23 cellular contexts compared by ENCODE assay signal in the genomic region with DNA sequence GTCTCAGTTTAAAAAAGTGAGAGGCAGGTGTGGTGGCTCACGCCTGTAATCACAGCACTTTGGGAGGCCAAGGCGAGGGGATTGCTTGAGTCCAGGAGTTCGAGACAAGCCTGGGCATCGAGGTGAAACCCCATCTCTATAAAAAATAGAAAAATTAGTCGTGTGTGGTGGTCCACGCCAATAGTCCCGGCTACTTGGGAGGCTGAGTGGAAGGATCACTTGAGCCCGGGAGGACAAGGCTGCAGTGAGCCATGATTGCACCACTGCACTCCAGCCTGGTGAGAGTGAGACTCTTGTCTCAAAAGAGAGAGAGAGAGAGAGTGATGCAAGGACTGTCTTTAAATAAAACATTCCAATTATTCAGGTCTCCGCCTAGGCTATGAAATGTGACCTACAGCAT.
A peak's percentile ranks its signal among the peaks of the same experiment; 100 is the strongest.
DNase-seq lines count a peak whose midpoint lies in the region; ATAC-seq, FAIRE-seq and TF ChIP-seq lines count a peak whose summit lies in the region.
"Had no signal": no experiment of that assay in that cellular context is flagged by ENCODE, and none has a peak within 500 bp of the region (broad histone marks: within the 10 kb centered on the region; RNA-seq: fewer than 3 reads in every experiment).

No MANE protein-coding gene starts in this region.

- no peaks in the 10 kb centered on the region for H3K79me2 ChIP-seq in astrocyte (ENCODE audit: insufficient read depth, low read length)

- peak overlapping the region; percentile 31 for H3K27ac Mint-ChIP-seq in activated naive CD8-positive, alpha-beta T cell treated with anti-CD3 and anti-CD28 coated beads for 36 hours
- no peak overlapping the region for H3K27ac Mint-ChIP-seq in activated naive CD8-positive, alpha-beta T cell treated with anti-CD3 and anti-CD28 coated beads, Interleukin-2, amount 50 U/mL, for 24 hours
- H3K27ac Mint-ChIP-seq in astrocyte (ENCODE audit: unreplicated experiment) = peak overlapping the region; percentile 28
- no peak overlapping the region for H3K27ac Mint-ChIP-seq in CD14-positive monocyte
- H3K27ac Mint-ChIP-seq: CD4-positive, alpha-beta memory T cell; H9 had no signal

- intact Hi-C loops in tibial artery (cut with DNase I; ENCODE audit: low total_unique reads) = loop anchor here (10.0 kb wide), 1 partner anchor 138 kb away; no protein-coding TSS in a partner anchor
- intact Hi-C loops in CD14-positive monocyte (cut with micrococcal nuclease) = no loop called here

- no peak overlapping the region for H3K27ac ChIP-seq in astrocyte (ENCODE audit: low read depth, low read length)
- H3K27ac ChIP-seq in temporal lobe (ENCODE audit: low read depth, low read length) = peak overlapping the region; percentile 40
- H3K27ac ChIP-seq in tibial artery = no peak overlapping the region
- H3K27ac ChIP-seq: A549; BLaER1 treated with 17β-estradiol and CSF1 and Interleukin-3, amounts not matched to agents 10 nM and 100 nM; GM23248 had no signal

- no peak for DNase-seq in activated naive CD8-positive, alpha-beta T cell treated with anti-CD3 and anti-CD28 coated beads for 36 hours
- DNase-seq in activated naive CD8-positive, alpha-beta T cell treated with anti-CD3 and anti-CD28 coated beads, Interleukin-2, amount 50 U/mL, for 24 hours = no peak
- DNase-seq in astrocyte (ENCODE audit: low read depth) (no peak), fibroblast of gingiva (ENCODE audit: low read depth) (peak; percentile 18), tibial artery (no peak), CD14-positive monocyte (ENCODE audit: low spot score) (no peak), occipital lobe (lab: John Stamatoyannopoulos, UW) (no peak)
- DNase-seq: 8988T; ACHN; AML-193; BE2C; CD4-positive, alpha-beta memory T cell; COR-L47; DMS153; DND-41; GM23248; H9 had no signal

- TF ChIP-seq CTCF in astrocyte (IDR thresholded peaks at IDR 0.05; ENCODE audit: insufficient read depth, low read depth, low read length) = no peak
- no peak for TF ChIP-seq CTCF in tibial artery (IDR thresholded peaks at IDR 0.05)
- no peak for TF ChIP-seq CTCF in CD14-positive monocyte (IDR thresholded peaks at IDR 0.05)

- H4K20me1 ChIP-seq in astrocyte (ENCODE audit: insufficient read depth, low read length) = no peaks in the 10 kb centered on the region
- H4K20me1 ChIP-seq: BLaER1 treated with 17β-estradiol and CSF1 and Interleukin-3, amounts not matched to agents 10 nM and 100 nM had no signal

- H3K4me3 Mint-ChIP-seq in activated naive CD8-positive, alpha-beta T cell treated with anti-CD3 and anti-CD28 coated beads for 36 hours = no peak overlapping the region
- no peak overlapping the region for H3K4me3 Mint-ChIP-seq in activated naive CD8-positive, alpha-beta T cell treated with anti-CD3 and anti-CD28 coated beads, Interleukin-2, amount 50 U/mL, for 24 hours
- H3K4me3 Mint-ChIP-seq in astrocyte (ENCODE audit: unreplicated experiment) (no peak overlapping the region), CD14-positive monocyte (no peak overlapping the region)
- H3K4me3 Mint-ChIP-seq: CD4-positive, alpha-beta memory T cell; H9 had no signal

- H3K36me3 ChIP-seq in astrocyte (ENCODE audit: insufficient read depth, low read length) (no peaks in the 10 kb centered on the region), tibial artery (no peaks in the 10 kb centered on the region)
- H3K36me3 ChIP-seq: BE2C; BLaER1 treated with 17β-estradiol and CSF1 and Interleukin-3, amounts not matched to agents 10 nM and 100 nM had no signal

- H3K27me3 ChIP-seq in astrocyte (ENCODE audit: insufficient read depth, low read length) (no peaks in the 10 kb centered on the region), tibial artery (no peaks in the 10 kb centered on the region)
- H3K27me3 ChIP-seq: BE2C; BLaER1 treated with 17β-estradiol and CSF1 and Interleukin-3, amounts not matched to agents 10 nM and 100 nM had no signal

- no peak for FAIRE-seq in astrocyte (lab: Jason Lieb, UNC)
- FAIRE-seq: A549, G401.6, H1 had no signal

- H3K9me3 Mint-ChIP-seq in activated naive CD8-positive, alpha-beta T cell treated with anti-CD3 and anti-CD28 coated beads for 36 hours = no peaks in the 10 kb centered on the region
- no peaks in the 10 kb centered on the region for H3K9me3 Mint-ChIP-seq in activated naive CD8-positive, alpha-beta T cell treated with anti-CD3 and anti-CD28 coated beads, Interleukin-2, amount 50 U/mL, for 24 hours
- H3K9me3 Mint-ChIP-seq in astrocyte (ENCODE audit: unreplicated experiment) (no peaks in the 10 kb centered on the region), CD14-positive monocyte (no peaks in the 10 kb centered on the region)
- H3K9me3 Mint-ChIP-seq: H9 had no signal

- H3K4me3 ChIP-seq in astrocyte (ENCODE audit: insufficient read depth, low read depth, low read length) (no peak overlapping the region), tibial artery (no peak overlapping the region)
- H3K4me3 ChIP-seq: A549; BLaER1 treated with 17β-estradiol and CSF1 and Interleukin-3, amounts not matched to agents 10 nM and 100 nM; GM23248 had no signal

- H3K4me1 ChIP-seq in astrocyte (ENCODE audit: insufficient read depth, low read length) = no peaks in the 10 kb centered on the region
- H3K4me1 ChIP-seq in tibial artery = no peaks in the 10 kb centered on the region
- H3K4me1 ChIP-seq: A549; BLaER1 treated with 17β-estradiol and CSF1 and Interleukin-3, amounts not matched to agents 10 nM and 100 nM had no signal

- no peak overlapping the region for H3K4me2 ChIP-seq in astrocyte (ENCODE audit: low read length)
- H3K4me2 ChIP-seq: A549; BLaER1 treated with 17β-estradiol and CSF1 and Interleukin-3, amounts not matched to agents 10 nM and 100 nM had no signal

- no peaks in the 10 kb centered on the region for H3K36me3 Mint-ChIP-seq in activated naive CD8-positive, alpha-beta T cell treated with anti-CD3 and anti-CD28 coated beads for 36 hours
- no peaks in the 10 kb centered on the region for H3K36me3 Mint-ChIP-seq in activated naive CD8-positive, alpha-beta T cell treated with anti-CD3 and anti-CD28 coated beads, Interleukin-2, amount 50 U/mL, for 24 hours (ENCODE audit: low read depth)
- H3K36me3 Mint-ChIP-seq in astrocyte (ENCODE audit: low read depth, unreplicated experiment) (no peaks in the 10 kb centered on the region), CD14-positive monocyte (no peaks in the 10 kb centered on the region)
- H3K36me3 Mint-ChIP-seq: CD4-positive, alpha-beta memory T cell had no signal

- no peak overlapping the region for H2AFZ ChIP-seq in astrocyte (ENCODE audit: low read depth, low read length)
- H2AFZ ChIP-seq: GM23248 had no signal

- peaks cover 20% of the 10 kb centered on the region for H3K4me1 Mint-ChIP-seq in activated naive CD8-positive, alpha-beta T cell treated with anti-CD3 and anti-CD28 coated beads for 36 hours
- no peaks in the 10 kb centered on the region for H3K4me1 Mint-ChIP-seq in activated naive CD8-positive, alpha-beta T cell treated with anti-CD3 and anti-CD28 coated beads, Interleukin-2, amount 50 U/mL, for 24 hours
- H3K4me1 Mint-ChIP-seq in astrocyte (ENCODE audit: low read depth, unreplicated experiment) (no peaks in the 10 kb centered on the region), CD14-positive monocyte (no peaks in the 10 kb centered on the region)
- H3K4me1 Mint-ChIP-seq: CD4-positive, alpha-beta memory T cell had no signal

- no peaks in the 10 kb centered on the region for H3K27me3 Mint-ChIP-seq in activated naive CD8-positive, alpha-beta T cell treated with anti-CD3 and anti-CD28 coated beads for 36 hours
- peaks cover 4% of the 10 kb centered on the region for H3K27me3 Mint-ChIP-seq in activated naive CD8-positive, alpha-beta T cell treated with anti-CD3 and anti-CD28 coated beads, Interleukin-2, amount 50 U/mL, for 24 hours
- peaks cover 10% of the 10 kb centered on the region for H3K27me3 Mint-ChIP-seq in astrocyte (ENCODE audit: low read depth, unreplicated experiment)
- peaks cover 2 to 5% (median 4%) of the 10 kb centered on the region in 3 donors for H3K27me3 Mint-ChIP-seq in CD14-positive monocyte (ENCODE audit: low read depth in 3 of 3)

- H3K9me3 ChIP-seq in astrocyte (ENCODE audit: insufficient read depth, low read depth, low read length) (no peaks in the 10 kb centered on the region), tibial artery (no peaks in the 10 kb centered on the region)
- H3K9me3 ChIP-seq: A549; BE2C; BLaER1 treated with 17β-estradiol and CSF1 and Interleukin-3, amounts not matched to agents 10 nM and 100 nM had no signal

- no peak for ATAC-seq in activated naive CD8-positive, alpha-beta T cell treated with anti-CD3 and anti-CD28 coated beads, Interleukin-2, amount 50 U/mL, for 24 hours
- ATAC-seq: A549, HCT116 had no signal

- H3K9ac ChIP-seq in astrocyte (ENCODE audit: low read length) = no peak overlapping the region
- H3K9ac ChIP-seq: BLaER1 treated with 17β-estradiol and CSF1 and Interleukin-3, amounts not matched to agents 10 nM and 100 nM; GM23248 had no signal

Comparison
In these comparisons a context has a peak if more than half of its experiments do, and no peak if none do; other contexts are left out.
1. H3K27ac Mint-ChIP-seq: peak in activated naive CD8-positive, alpha-beta T cell treated with anti-CD3 and anti-CD28 coated beads for 36 hours (single experiment) and astrocyte (single experiment); none in activated naive CD8-positive, alpha-beta T cell treated with anti-CD3 and anti-CD28 coated beads, Interleukin-2, amount 50 U/mL, for 24 hours (single experiment) and CD14-positive monocyte (0 of 7).